ENCODE assay signal across 1 cellular context in genomic region chr1:150293433-150294253, GRCh38.
TF ChIP-seq lines count a peak whose summit lies in the region.

Gene MRPS21 (plus strand): TSS chr1:150293861. CDS start chr1:150294367, 506 bp downstream.

TF ChIP-seq in HepG2, 621 proteins besides CTCF, POLR2A, EP300 and RAD21 (continued from another document and continues in another):
- peak; percentile 21; the same call in 1 of the 2 replicates for TF ChIP-seq ZNF160 (CRISPR knock-in tag; IDR thresholded peaks at IDR 0.05)
- TF ChIP-seq ZBTB33 (CRISPR knock-in tag; IDR thresholded peaks at IDR 0.05), result peak; percentile 12; the same call in 1 of the 2 replicates
- TF ChIP-seq ZNF251 (CRISPR knock-in tag; IDR thresholded peaks at IDR 0.05), result no peak
- 0 out of 2 replicates have a peak, but pooled peaks have one; percentile 24 for TF ChIP-seq PATZ1 (CRISPR knock-in tag; IDR thresholded peaks at IDR 0.05)
- no peak for TF ChIP-seq ZNF660 (CRISPR knock-in tag; IDR thresholded peaks at IDR 0.05; ENCODE audit: borderline replicate concordance, low read depth)
- no peak for TF ChIP-seq USF2 (IDR thresholded peaks at IDR 0.05; ENCODE audit: low read depth, low read length)
- no peak for TF ChIP-seq USF2 (CRISPR knock-in tag; IDR thresholded peaks at IDR 0.05; ENCODE audit: borderline replicate concordance)
- TF ChIP-seq HNF4G (IDR thresholded peaks at IDR 0.05; ENCODE audit: borderline replicate concordance, low read depth, low read length), result peak; percentile 32; the same call in 1 of the 2 replicates
- TF ChIP-seq HNF4G (CRISPR knock-in tag; IDR thresholded peaks at IDR 0.05; ENCODE audit: borderline replicate concordance, low read depth), result 0 out of 2 replicates have a peak, but pooled peaks have one; percentile 28
- TF ChIP-seq KDM1A (CRISPR knock-in tag; IDR thresholded peaks at IDR 0.05), result no peak
- TF ChIP-seq RBM39 (IDR thresholded peaks at IDR 0.05; ENCODE audit: low read depth, low read length, poor library complexity, severe bottlenecking), result no peak
- TF ChIP-seq GATAD2A (CRISPR knock-in tag; IDR thresholded peaks at IDR 0.05), result peak; percentile 49
- no peak for TF ChIP-seq MLX (CRISPR knock-in tag; IDR thresholded peaks at IDR 0.05)
- TF ChIP-seq JUND (CRISPR knock-in tag; IDR thresholded peaks at IDR 0.05), result no peak
- TF ChIP-seq E2F2 (CRISPR knock-in tag; IDR thresholded peaks at IDR 0.05; ENCODE audit: borderline replicate concordance), result no peak
- TF ChIP-seq TP53 (CRISPR knock-in tag; conservative IDR thresholded peaks at IDR 0.05), result no peak; the same call in 1 of the 2 replicates
- TF ChIP-seq ERF (CRISPR knock-in tag; IDR thresholded peaks at IDR 0.05), result peak; percentile 85
- TF ChIP-seq ZNF230 (CRISPR knock-in tag; IDR thresholded peaks at IDR 0.05), result no peak
- TF ChIP-seq PCBP1 (IDR thresholded peaks at IDR 0.05; ENCODE audit: borderline replicate concordance, low read depth, low read length), result peak; percentile 86; the same call in 1 of the 2 replicates
- TF ChIP-seq NRL (CRISPR knock-in tag; IDR thresholded peaks at IDR 0.05; ENCODE audit: borderline replicate concordance), result peak; percentile 74; the same call in 1 of the 2 replicates
- no peak for TF ChIP-seq ZNF282 (IDR thresholded peaks at IDR 0.05; ENCODE audit: partially characterized antibody)
- no peak for TF ChIP-seq MXD3 (CRISPR knock-in tag; IDR thresholded peaks at IDR 0.05)
- TF ChIP-seq TOPORS (CRISPR knock-in tag; IDR thresholded peaks at IDR 0.05), result peak; percentile 34; the same call in 1 of the 2 replicates
- TF ChIP-seq DZIP1 (CRISPR knock-in tag; IDR thresholded peaks at IDR 0.05), result no peak
- TF ChIP-seq NR0B2 (CRISPR knock-in tag; IDR thresholded peaks at IDR 0.05), result no peak
- TF ChIP-seq SMAD9 (CRISPR knock-in tag; IDR thresholded peaks at IDR 0.05), result no peak
- no peak; the same call in 1 of the 2 replicates for TF ChIP-seq HMG20A (CRISPR knock-in tag; IDR thresholded peaks at IDR 0.05; ENCODE audit: borderline replicate concordance)
- no peak for TF ChIP-seq ZNF121 (CRISPR knock-in tag; IDR thresholded peaks at IDR 0.05)
- peak; percentile 85 for TF ChIP-seq ZBTB40 (IDR thresholded peaks at IDR 0.05)
- peak; percentile 40; the same call in 1 of the 2 replicates for TF ChIP-seq ZBTB40 (CRISPR knock-in tag; IDR thresholded peaks at IDR 0.05)
- no peak for TF ChIP-seq ADNP (CRISPR knock-in tag; IDR thresholded peaks at IDR 0.05)
- peak; percentile 96 for TF ChIP-seq PHF20 (CRISPR knock-in tag; IDR thresholded peaks at IDR 0.05)
- no peak for TF ChIP-seq NPAS2 (CRISPR knock-in tag; IDR thresholded peaks at IDR 0.05; ENCODE audit: borderline replicate concordance)
- TF ChIP-seq RORA (CRISPR knock-in tag; IDR thresholded peaks at IDR 0.05), result no peak
- TF ChIP-seq ELF1 (CRISPR knock-in tag; IDR thresholded peaks at IDR 0.05), result peak; percentile 86
- no peak for TF ChIP-seq REXO4 (CRISPR knock-in tag; IDR thresholded peaks at IDR 0.05; ENCODE audit: borderline replicate concordance)
